In the genomic region with DNA sequence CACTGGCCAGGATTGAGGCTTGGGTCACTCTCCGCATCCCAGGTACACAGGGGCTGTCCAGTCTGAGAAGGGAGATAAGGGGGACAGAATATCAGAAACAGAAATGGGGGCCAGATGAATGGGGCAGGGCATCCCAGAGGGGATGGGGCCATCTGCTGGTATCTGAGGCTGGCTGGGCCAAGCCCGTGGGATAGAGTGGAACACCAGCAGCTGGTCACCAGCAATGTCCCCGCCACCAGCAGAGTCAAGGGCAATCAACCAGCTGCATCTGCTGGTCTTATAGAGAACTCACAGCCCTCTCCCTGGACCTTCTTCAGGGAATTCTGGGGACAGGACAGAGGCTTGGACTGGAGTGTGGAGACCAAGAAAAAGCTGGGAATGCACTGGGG, we compare ENCODE assay signal across 26 cellular contexts.
A peak's percentile ranks its signal among the peaks of the same experiment; 100 is the strongest.
DNase-seq lines count a peak whose midpoint lies in the region; TF ChIP-seq lines count a peak whose summit lies in the region.
"Had no signal": no experiment of that assay in that cellular context is flagged by ENCODE, and none has a peak within 500 bp of the region (broad histone marks: within the 10 kb centered on the region; RNA-seq: fewer than 3 reads in every experiment).

No MANE protein-coding gene starts in this region.

- no peak overlapping the region for H3K23ac ChIP-seq in neuronal stem cell (ENCODE audit: low read depth, low read length, poor library complexity)

- DNase-seq in DMS 273 (lab: John Stamatoyannopoulos, UW; ENCODE audit: unreplicated experiment), result peak; percentile 58
- no peak for DNase-seq in DMS 273 treated with DMSO at 0.1 percent for 48 hours (lab: John Stamatoyannopoulos, UW)
- DNase-seq in coronary artery (ENCODE audit: low spot score), result no peak
- no peak for DNase-seq in neuronal stem cell (ENCODE audit: low spot score)
- no peak for DNase-seq in tibial artery
- no peak for DNase-seq in stimulated activated CD8-positive, alpha-beta memory T cell treated with anti-CD3 and anti-CD28 coated beads, Interleukin-4, amount 100 ng/mL, for 48 hours
- DNase-seq in HuH-7 (ENCODE audit: low spot score), result no peak
- DNase-seq in CD1c-positive myeloid dendritic cell (ENCODE audit: extremely low spot score), result no peak
- DNase-seq: activated CD4-positive, alpha-beta memory T cell treated with anti-CD3 and anti-CD28 coated beads for 36 hours; activated gamma-delta T cell; activated T-cell treated with anti-CD3 and anti-CD28 coated beads for 4 hours; adrenal gland; BE2C; Caco-2; foreskin fibroblast; HFFc6; NCI-H1694; NCI-H82; nucleus accumbens; T-helper 2 cell; transverse colon had no signal

- no peaks in the 10 kb centered on the region for H3K27me3 ChIP-seq in neuronal stem cell (ENCODE audit: control insufficient read depth in 3 of 3, insufficient read depth in 3 of 3, low read depth in 1 of 3, low read length in 3 of 3)
- no peaks in the 10 kb centered on the region for H3K27me3 ChIP-seq in tibial artery
- H3K27me3 ChIP-seq: adrenal gland, BE2C, hepatocyte, SJSA1, transverse colon had no signal

- H3K79me1 ChIP-seq in neuronal stem cell (ENCODE audit: low read depth, low read length), result no peaks in the 10 kb centered on the region

- H3K27ac ChIP-seq in coronary artery (peak overlapping the region; percentile 89 to 97), neuronal stem cell (replicated peaks; ENCODE audit: low read length) (no peak overlapping the region), tibial artery (peak overlapping the region; percentile 85 to 92)
- H3K27ac ChIP-seq: 22Rv1, HL-60, SJSA1, VCaP had no signal

- H3K4me2 ChIP-seq in neuronal stem cell (ENCODE audit: insufficient read depth, low read length, poor library complexity, severe bottlenecking), result no peak overlapping the region
- H3K4me2 ChIP-seq: hepatocyte had no signal

- no peak overlapping the region for H2BK120ac ChIP-seq in neuronal stem cell (ENCODE audit: low read depth, low read length)

- H3K4me3 ChIP-seq in coronary artery (no peak overlapping the region), neuronal stem cell (ENCODE audit: low read length in 2 of 2) (no peak overlapping the region), tibial artery (no peak overlapping the region)
- H3K4me3 ChIP-seq: adrenal gland, hepatocyte, SJSA1, transverse colon had no signal

- TF ChIP-seq CTCF in coronary artery (IDR thresholded peaks at IDR 0.05), result no peak
- no peak for TF ChIP-seq CTCF in tibial artery (IDR thresholded peaks at IDR 0.05)

- intact Hi-C loops in tibial artery (cut with DNase I; ENCODE audit: low total_unique reads), result no loop called here

- no peak overlapping the region for H3K4ac ChIP-seq in neuronal stem cell (ENCODE audit: low read length)

- no peak overlapping the region for H3K9ac ChIP-seq in neuronal stem cell (ENCODE audit: low read depth, low read length, poor library complexity)

- H4K8ac ChIP-seq in neuronal stem cell (ENCODE audit: low read depth, low read length), result no peak overlapping the region

- no peaks in the 10 kb centered on the region for H3K36me3 ChIP-seq in neuronal stem cell (replicated peaks in 1 of 2; ENCODE audit: control insufficient read depth in 2 of 2, insufficient read depth in 2 of 2, low read length in 2 of 2)
- H3K36me3 ChIP-seq in tibial artery, result no peaks in the 10 kb centered on the region
- H3K36me3 ChIP-seq: adrenal gland, BE2C, SJSA1, transverse colon had no signal

- H2BK5ac ChIP-seq in neuronal stem cell (ENCODE audit: low read length), result no peak overlapping the region

- no peak overlapping the region for H2AFZ ChIP-seq in neuronal stem cell (ENCODE audit: low read length)
- H2AFZ ChIP-seq: hepatocyte had no signal

- H2AK5ac ChIP-seq in neuronal stem cell (ENCODE audit: low read depth, low read length), result peak overlapping the region; percentile 27

- H2BK15ac ChIP-seq in neuronal stem cell (ENCODE audit: low read length), result no peak overlapping the region

- peaks cover 0 to 2% of the 10 kb centered on the region in 2 donors for H3K9me3 ChIP-seq in neuronal stem cell (replicated peaks in 1 of 2; ENCODE audit: control insufficient read depth in 2 of 2, insufficient read depth in 1 of 2, low read depth in 1 of 2, low read length in 2 of 2)
- no peaks in the 10 kb centered on the region for H3K9me3 ChIP-seq in tibial artery
- H3K9me3 ChIP-seq: adrenal gland, BE2C, Caco-2, SJSA1, transverse colon had no signal

- H3K14ac ChIP-seq in neuronal stem cell (ENCODE audit: low read length), result no peak overlapping the region

- peak overlapping the region; percentile 60 for H3K18ac ChIP-seq in neuronal stem cell (ENCODE audit: low read length)

- no peak overlapping the region for H4K91ac ChIP-seq in neuronal stem cell (ENCODE audit: low read depth, low read length, poor library complexity)

- WGBS in neuronal stem cell (ENCODE audit: extremely low coverage in 2 of 2, insufficient read length in 2 of 2, insufficient replicate concordance in 1 of 2), 2 donors, result no CpG with 5 or more reads among the region's 3 CpGs

- H2BK12ac ChIP-seq in neuronal stem cell (ENCODE audit: low read length), result no peak overlapping the region

- H3K4me1 ChIP-seq in neuronal stem cell (ENCODE audit: control insufficient read depth in 2 of 2, insufficient read depth in 1 of 2, low read depth in 1 of 2, low read length in 2 of 2) (peaks cover 35 to 38% of the 10 kb centered on the region in 2 donors), tibial artery (peaks cover 10 to 62% (median 53%) of the 10 kb centered on the region in 4 donors)
